ENCODE assay signal across 11 cellular contexts in genomic region chr1:160058087-160058486, GRCh38. TPM values are rescaled to one million over a fixed set of nuclear protein-coding genes. Genes with fewer than 3 reads are reported as not detected.
DNase-seq lines count a peak whose midpoint lies in the region; ATAC-seq and TF ChIP-seq lines count a peak whose summit lies in the region.
"Had no signal": no experiment of that assay in that cellular context is flagged by ENCODE, and none has a peak within 500 bp of the region (broad histone marks: within the 10 kb centered on the region; RNA-seq: fewer than 3 reads in every experiment).

No MANE protein-coding gene starts in this region.

- peaks cover 64 to 98% of the 10 kb centered on the region in 2 donors for H3K27me3 Mint-ChIP-seq in effector memory CD8-positive, alpha-beta T cell

- H2AK5ac ChIP-seq in mesendoderm (ENCODE audit: low read length) = no peak overlapping the region

- H3K4me3 Mint-ChIP-seq in effector memory CD8-positive, alpha-beta T cell = no peak overlapping the region
- H3K4me3 Mint-ChIP-seq: stimulated activated naive CD8-positive, alpha-beta T cell treated with anti-CD3 and anti-CD28 coated beads, Interleukin-15, amount 100 ng/mL, for 72 hours had no signal

- no peaks in the 10 kb centered on the region for H3K4me1 Mint-ChIP-seq in effector memory CD8-positive, alpha-beta T cell (ENCODE audit: low read depth in 2 of 2)

- no peak overlapping the region for H2BK15ac ChIP-seq in mesendoderm (replicated peaks; ENCODE audit: low read depth)

- H3K56ac ChIP-seq in mesendoderm (ENCODE audit: low read length) = no peak overlapping the region

- no peak overlapping the region for H3K9ac ChIP-seq in mesendoderm (ENCODE audit: low read length)
- H3K9ac ChIP-seq: KMS-11 had no signal

- ATAC-seq in effector memory CD8-positive, alpha-beta T cell (replicated peaks) = no peak
- ATAC-seq: sciatic nerve; stimulated activated naive CD8-positive, alpha-beta T cell treated with anti-CD3 and anti-CD28 coated beads, Interleukin-15, amount 100 ng/mL, for 72 hours had no signal

- H3K27ac ChIP-seq in angular gyrus (ENCODE audit: low read depth, low read length) (peak overlapping the region; percentile 97), mesendoderm (ENCODE audit: low read depth, low read length) (no peak overlapping the region)
- H3K27ac ChIP-seq: KMS-11, PC-9 had no signal

- H3K18ac ChIP-seq in mesendoderm (ENCODE audit: low read length) = no peak overlapping the region

- H3K79me2 ChIP-seq in mesendoderm (ENCODE audit: control insufficient read depth, insufficient read depth, low read length) = no peaks in the 10 kb centered on the region

- no peak overlapping the region for H4K8ac ChIP-seq in mesendoderm (ENCODE audit: low read depth, low read length)

- no peaks in the 10 kb centered on the region for H3K36me3 ChIP-seq in mesendoderm (ENCODE audit: control insufficient read depth, insufficient read depth, low read length)

- no peak overlapping the region for H4K5ac ChIP-seq in mesendoderm (ENCODE audit: low read length)

- H3K4me2 ChIP-seq in mesendoderm (ENCODE audit: low read length) = no peak overlapping the region
- H3K4me2 ChIP-seq: KMS-11, PC-9 had no signal

- DNase-seq in mesendoderm = peak; percentile 40
- DNase-seq in NCI-H1436 treated with DMSO at 0.1 percent for 48 hours (lab: John Stamatoyannopoulos, UW) = no peak
- no peak for DNase-seq in HuH-7.5 (ENCODE audit: low spot score)
- no peak for DNase-seq in effector memory CD8-positive, alpha-beta T cell
- DNase-seq: central memory CD4-positive, alpha-beta T cell; PC-9; stimulated activated naive CD8-positive, alpha-beta T cell treated with anti-CD3 and anti-CD28 coated beads, Interleukin-15, amount 100 ng/mL, for 72 hours had no signal

- H3K27me3 ChIP-seq in mesendoderm (ENCODE audit: insufficient read depth, low read length, poor library complexity) = no peaks in the 10 kb centered on the region

- no peak overlapping the region for H3K4me3 ChIP-seq in mesendoderm (ENCODE audit: low read length)
- H3K4me3 ChIP-seq: PC-9 had no signal

- WGBS in mesendoderm (ENCODE audit: extremely low coverage, insufficient coverage, low lambda C conversion rate) = no CpG with 5 or more reads among the region's 2 CpGs

- no peak overlapping the region for H3K4ac ChIP-seq in mesendoderm (ENCODE audit: low read depth, low read length)

- H3K9me3 Mint-ChIP-seq in effector memory CD8-positive, alpha-beta T cell = no peaks in the 10 kb centered on the region
- H3K9me3 Mint-ChIP-seq: stimulated activated naive CD8-positive, alpha-beta T cell treated with anti-CD3 and anti-CD28 coated beads, Interleukin-15, amount 100 ng/mL, for 72 hours had no signal

- H3K36me3 Mint-ChIP-seq in effector memory CD8-positive, alpha-beta T cell (ENCODE audit: insufficient read depth) = peaks cover 6% of the 10 kb centered on the region

- peak; percentile 24 for TF ChIP-seq CTCF in GM12873 (IDR thresholded peaks at IDR 0.05; ENCODE audit: insufficient read depth, low read depth, low read length, missing control alignments)

- H2BK5ac ChIP-seq in mesendoderm (ENCODE audit: low read length) = no peak overlapping the region

- H3K27ac Mint-ChIP-seq in effector memory CD8-positive, alpha-beta T cell = no peak overlapping the region

- no peaks in the 10 kb centered on the region for H3K79me1 ChIP-seq in mesendoderm (ENCODE audit: low read length)

- H3K23ac ChIP-seq in mesendoderm (ENCODE audit: low read length) = no peak overlapping the region

- no peaks in the 10 kb centered on the region for H3K4me1 ChIP-seq in mesendoderm (ENCODE audit: control insufficient read depth, low read depth, low read length)

- no peak overlapping the region for H2BK120ac ChIP-seq in mesendoderm (ENCODE audit: low read depth, low read length)

RNA-seq across cellular contexts. Expression of gene KCNJ10, which starts 11.9 kb away (rescaled TPM):
- 0.45 TPM for polyA plus RNA-seq in mesendoderm (2013, experiment 1 of 2)
- polyA plus RNA-seq in mesendoderm (2013, experiment 2 of 2) = 0.35 TPM

RNA-seq across cellular contexts. Expression of gene KCNJ9, which starts 23.3 kb away (rescaled TPM):
- 0.01 TPM for polyA plus RNA-seq in mesendoderm (2013, experiment 1 of 2)
- polyA plus RNA-seq in mesendoderm (2013, experiment 2 of 2) = 0.04 TPM

RNA-seq across cellular contexts. Expression of gene PIGM, which starts 26.3 kb away (rescaled TPM):
- 5.4 TPM for polyA plus RNA-seq in mesendoderm (2013, experiment 1 of 2)
- polyA plus RNA-seq in mesendoderm (2013, experiment 2 of 2) = 5.4 TPM

RNA-seq across cellular contexts. Expression of gene IGSF8, which starts 40.3 kb away (rescaled TPM):
- polyA plus RNA-seq in mesendoderm (2013, experiment 1 of 2) = 22.0 TPM
- polyA plus RNA-seq in mesendoderm (2013, experiment 2 of 2) = 20.7 TPM

RNA-seq across cellular contexts. Expression of gene ATP1A2, which starts 57.5 kb away (rescaled TPM):
- 4.3 TPM for polyA plus RNA-seq in mesendoderm (2013, experiment 1 of 2)
- polyA plus RNA-seq in mesendoderm (2013, experiment 2 of 2) = 4.0 TPM
